9 cellular contexts compared by ENCODE assay signal in genomic region chr4:74206088-74206826, GRCh38. TPM values are rescaled to one million over a fixed set of nuclear protein-coding genes. Genes with fewer than 3 reads are reported as not detected.
DNase-seq lines count a peak whose midpoint lies in the region; ATAC-seq, FAIRE-seq and TF ChIP-seq lines count a peak whose summit lies in the region.
"Had no signal": no experiment of that assay in that cellular context is flagged by ENCODE, and none has a peak within 500 bp of the region (broad histone marks: within the 10 kb centered on the region; RNA-seq: fewer than 3 reads in every experiment).

No MANE protein-coding gene starts in this region.

- H3K9ac ChIP-seq in astrocyte (ENCODE audit: low read length) = peak overlapping the region; percentile 45

- H3K9me3 Mint-ChIP-seq in CD14-positive monocyte = peaks cover 0 to 4% (median 2%) of the 10 kb centered on the region in 7 donors
- H3K9me3 Mint-ChIP-seq in astrocyte (ENCODE audit: unreplicated experiment) = peaks cover 12% of the 10 kb centered on the region
- H3K9me3 Mint-ChIP-seq: central memory CD8-positive, alpha-beta T cell had no signal

- H3K4me1 ChIP-seq in astrocyte (ENCODE audit: insufficient read depth, low read length) = peaks cover 32% of the 10 kb centered on the region

- no peak for FAIRE-seq in astrocyte (lab: Jason Lieb, UNC)

- no peaks in the 10 kb centered on the region for H3K27me3 ChIP-seq in astrocyte (ENCODE audit: insufficient read depth, low read length)

- H3K36me3 Mint-ChIP-seq in CD14-positive monocyte = peaks cover 0 to 3% of the 10 kb centered on the region in 2 donors
- H3K36me3 Mint-ChIP-seq in astrocyte (ENCODE audit: low read depth, unreplicated experiment) = peaks cover 11% of the 10 kb centered on the region

- H3K27ac ChIP-seq in astrocyte (ENCODE audit: low read depth, low read length) (peak overlapping the region; percentile 81), skin epidermis (peak overlapping the region in 12 of 21 experiments; percentile 7 to 73 (median 47))

- no peaks in the 10 kb centered on the region for H3K36me3 ChIP-seq in astrocyte (ENCODE audit: insufficient read depth, low read length)

- no peak overlapping the region for H2AFZ ChIP-seq in astrocyte (ENCODE audit: low read depth, low read length)

- peak overlapping the region; percentile 61 to 86 for H3K4me3 Mint-ChIP-seq in CD14-positive monocyte
- peak overlapping the region; percentile 42 for H3K4me3 Mint-ChIP-seq in astrocyte (ENCODE audit: unreplicated experiment)
- H3K4me3 Mint-ChIP-seq: central memory CD8-positive, alpha-beta T cell had no signal

- no peak overlapping the region for H3K4me3 ChIP-seq in astrocyte (ENCODE audit: insufficient read depth, low read depth, low read length)
- no peak overlapping the region for H3K4me3 ChIP-seq in skin epidermis

- peak overlapping the region; percentile 61 for H3K4me2 ChIP-seq in astrocyte (ENCODE audit: low read length)

- no peaks in the 10 kb centered on the region for H4K20me1 ChIP-seq in astrocyte (ENCODE audit: insufficient read depth, low read length)

- peak overlapping the region; percentile 85 to 97 (median 94) for H3K27ac Mint-ChIP-seq in CD14-positive monocyte
- peak overlapping the region; percentile 98 for H3K27ac Mint-ChIP-seq in astrocyte (ENCODE audit: unreplicated experiment)

- H3K4me1 Mint-ChIP-seq in CD14-positive monocyte (peaks cover 16% of the 10 kb centered on the region), astrocyte (ENCODE audit: low read depth, unreplicated experiment) (peaks cover 67% of the 10 kb centered on the region)
- H3K4me1 Mint-ChIP-seq: central memory CD8-positive, alpha-beta T cell had no signal

- intact Hi-C loops in CD14-positive monocyte (cut with micrococcal nuclease) = no loop called here

- peak; percentile 87 for ATAC-seq in GM19395 (IDR thresholded peaks at IDR 0.05; ENCODE audit: unreplicated experiment)
- ATAC-seq in HG03354 (IDR thresholded peaks at IDR 0.05; ENCODE audit: poor library complexity, severe bottlenecking, unreplicated experiment) = peak; percentile 88
- ATAC-seq in activated CD4-positive, CD25-positive, alpha-beta regulatory T cell treated with anti-CD3 and anti-CD28 coated beads, Interleukin-2, amount 50 U/mL, for 24 hours = no peak

- no peaks in the 10 kb centered on the region for H3K79me2 ChIP-seq in astrocyte (ENCODE audit: insufficient read depth, low read length)

- TF ChIP-seq CTCF in CD14-positive monocyte (IDR thresholded peaks at IDR 0.05) = no peak
- no peak for TF ChIP-seq CTCF in astrocyte (IDR thresholded peaks at IDR 0.05; ENCODE audit: insufficient read depth, low read depth, low read length)

- DNase-seq in CD14-positive monocyte (ENCODE audit: low spot score) (no peak), astrocyte (ENCODE audit: low read depth) (peak; percentile 96), DMS153 treated with DMSO at 0.1 percent for 48 hours (lab: John Stamatoyannopoulos, UW; ENCODE audit: unreplicated experiment) (no peak), GDM1 (lab: John Stamatoyannopoulos, UW) (no peak)

- H3K27me3 Mint-ChIP-seq in CD14-positive monocyte (ENCODE audit: low read depth in 3 of 3) = no peaks in the 10 kb centered on the region
- H3K27me3 Mint-ChIP-seq in astrocyte (ENCODE audit: low read depth, unreplicated experiment) = no peaks in the 10 kb centered on the region
- H3K27me3 Mint-ChIP-seq: central memory CD8-positive, alpha-beta T cell had no signal

- no peaks in the 10 kb centered on the region for H3K9me3 ChIP-seq in astrocyte (ENCODE audit: insufficient read depth, low read depth, low read length)

RNA-seq across cellular contexts. Expression of gene MTHFD2L, which starts 48.3 kb away (rescaled TPM):
- 1 to 10 TPM; 4.8 to 7.0 TPM for polyA plus RNA-seq in CD14-positive monocyte
- 10.6 and 12.4 TPM in 2 replicates for total RNA-seq in astrocyte

Comparison
In these comparisons a context has a peak if more than half of its experiments do, and no peak if none do; other contexts are left out.
1. ATAC-seq: peak in GM19395 (single experiment) and HG03354 (single experiment); none in activated CD4-positive, CD25-positive, alpha-beta regulatory T cell treated with anti-CD3 and anti-CD28 coated beads, Interleukin-2, amount 50 U/mL, for 24 hours (0 of 2).